ENCODE assay signal across 7 cellular contexts in the genomic region with DNA sequence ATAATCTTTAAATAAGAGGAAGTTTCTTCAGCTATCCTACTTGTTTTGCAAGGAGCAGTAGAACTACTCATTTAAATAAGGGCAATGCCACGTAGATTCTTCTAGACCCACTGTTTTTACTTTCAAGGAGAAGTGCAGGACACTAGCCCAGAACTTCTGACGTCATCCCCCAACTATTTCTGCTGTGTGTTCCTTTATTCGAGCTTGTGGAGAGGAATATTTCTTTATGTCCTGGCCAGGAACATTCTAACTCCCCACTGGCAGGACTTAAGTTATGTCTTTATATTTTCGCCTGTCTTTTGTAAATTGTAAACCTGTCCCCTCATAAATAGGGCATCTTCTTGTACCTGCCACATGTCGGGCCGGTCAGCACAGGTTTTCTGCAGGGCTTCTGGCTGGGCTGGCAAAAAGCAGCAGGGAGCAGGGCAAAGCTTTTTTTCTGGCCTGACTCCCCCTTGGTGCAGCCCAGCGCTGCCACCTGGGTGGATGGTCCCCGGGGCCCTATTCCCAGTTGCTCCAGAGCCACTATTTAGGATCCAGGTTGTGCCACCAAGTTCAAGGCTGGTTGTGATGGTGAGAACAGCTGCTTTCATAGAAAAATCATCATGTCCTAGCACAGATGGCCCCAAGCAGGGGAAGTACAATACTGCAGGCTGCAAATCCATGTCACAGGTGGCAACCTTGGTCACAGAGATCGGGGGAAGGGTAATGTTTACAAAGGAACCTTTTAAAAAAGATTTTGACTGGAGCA. TPM values are rescaled to one million over a fixed set of nuclear protein-coding genes. Genes with fewer than 3 reads are reported as not detected.
DNase-seq lines count a peak whose midpoint lies in the region; ATAC-seq and TF ChIP-seq lines count a peak whose summit lies in the region.

No MANE protein-coding gene starts in this region.

- WGBS in body of pancreas, 2 donors, result 1% methylated on average over 8 to 9 of the region's 9 CpGs
- 1 to 3% methylated on average over 9 of the region's 9 CpGs for WGBS in sigmoid colon, 2 donors

- POLR2A ChIA-PET in GM10248 (lab: Yijun Ruan, JAX) (no interaction called here), PC-9 (lab: Charles Lee; ENCODE audit: unreplicated experiment) (interaction anchor here (0.6 to 1.0 kb wide), 8 partner anchors 16 to 114 kb away, joined by 3 to 6 read pairs (median 4); no protein-coding TSS in a partner anchor)

- no peak for TF ChIP-seq CTCF in GM10248 (IDR thresholded peaks at IDR 0.05; ENCODE audit: control extremely low read depth, extremely low read depth, low read depth, missing control alignments)
- no peak for TF ChIP-seq CTCF in PC-9 (conservative IDR thresholded peaks at IDR 0.05)
- TF ChIP-seq CTCF in body of pancreas (IDR thresholded peaks at IDR 0.05), result no peak
- TF ChIP-seq CTCF in sigmoid colon (IDR thresholded peaks at IDR 0.05), result no peak

- H3K36me3 ChIP-seq in PC-9 (ENCODE audit: low read depth), result peaks cover 51% of the 10 kb centered on the region
- H3K36me3 ChIP-seq in body of pancreas (replicated peaks in 1 of 2; ENCODE audit: insufficient read depth in 1 of 2, low read depth in 2 of 2), result no peaks in the 10 kb centered on the region
- no peaks in the 10 kb centered on the region for H3K36me3 ChIP-seq in iPS-20b (ENCODE audit: insufficient read depth, low read depth, low read length)
- no peaks in the 10 kb centered on the region for H3K36me3 ChIP-seq in sigmoid colon

- peak; percentile 21 to 72 (median 71) for TF ChIP-seq POLR2A in body of pancreas (IDR thresholded peaks at IDR 0.05)
- no peak for TF ChIP-seq POLR2A in sigmoid colon (IDR thresholded peaks at IDR 0.05)

- no TSS peak for BruUV-seq in PC-9 (replicated peaks; lab: Mats Ljungman, UMichigan)

- intact Hi-C loops in PC-9 (cut with micrococcal nuclease; ENCODE audit: unreplicated experiment) (loop anchor here (1.0 to 10.0 kb wide), 6 partner anchors 33 to 341 kb away; no protein-coding TSS in a partner anchor), body of pancreas (cut with DNase I) (no loop called here), sigmoid colon (cut with DNase I) (loop anchor here (2.0 to 10.0 kb wide), 4 partner anchors 58 to 208 kb away; a partner anchor contains a TSS)

- no peak overlapping the region for H2AFZ ChIP-seq in PC-9

- CTCF ChIA-PET in GM10248 (lab: Yijun Ruan, JAX), result interaction anchor here (0.7 to 4.8 kb wide), 16 partner anchors 9 to 782 kb away, joined by 3 to 39 read pairs (median 6); no protein-coding TSS in a partner anchor
- CTCF ChIA-PET in PC-9 (lab: Charles Lee), result interaction anchor here (2.4 kb wide), 1 partner anchor 114 kb away, joined by 12 read pairs; no protein-coding TSS in a partner anchor

- no peaks in the 10 kb centered on the region for H3K9me3 ChIP-seq in PC-9 (ENCODE audit: insufficient read depth, low read depth)
- no peaks in the 10 kb centered on the region for H3K9me3 ChIP-seq in body of pancreas
- H3K9me3 ChIP-seq in iPS-20b (ENCODE audit: insufficient read depth, low read depth, low read length), result no peaks in the 10 kb centered on the region
- no peaks in the 10 kb centered on the region for H3K9me3 ChIP-seq in sigmoid colon

- H4K20me1 ChIP-seq in PC-9 (ENCODE audit: insufficient read depth), result peaks cover 33% of the 10 kb centered on the region

- H3K27ac ChIP-seq in PC-9 (peak overlapping the region; percentile 85), body of pancreas (peak overlapping the region; percentile 93 to 99 (median 96)), iPS-20b (ENCODE audit: low read length) (no peak overlapping the region), sigmoid colon (peak overlapping the region; percentile 88 to 94 (median 92))

- H3K27me3 ChIP-seq in PC-9 (ENCODE audit: insufficient read depth, low read depth) (no peaks in the 10 kb centered on the region), body of pancreas (no peaks in the 10 kb centered on the region), iPS-20b (ENCODE audit: insufficient read depth, low read length) (peaks cover 95% of the 10 kb centered on the region), sigmoid colon (no peaks in the 10 kb centered on the region)

- H3K79me2 ChIP-seq in PC-9 (ENCODE audit: low read depth), result peaks cover 74% of the 10 kb centered on the region

- DNase-seq in GM10248 (ENCODE audit: extremely low spot score), result peak; percentile 23
- peak; percentile 50 to 87 for DNase-seq in PC-9
- peak; percentile 63 to 87 (median 72) for DNase-seq in body of pancreas
- DNase-seq in sigmoid colon, result peak; percentile 88

- H3K4me1 ChIP-seq in PC-9 (replicated peaks; ENCODE audit: insufficient read depth) (peaks cover 59% of the 10 kb centered on the region), body of pancreas (peaks cover 44% of the 10 kb centered on the region), iPS-20b (ENCODE audit: insufficient read depth, low read length) (peaks cover 28% of the 10 kb centered on the region), sigmoid colon (peaks cover 0 to 50% (median 41%) of the 10 kb centered on the region in 4 donors)

- peak overlapping the region; percentile 44; the same call in 1 of the 2 replicates for H3K9ac ChIP-seq in iPS-20b (ENCODE audit: low read depth, low read length)

- peaks cover 49% of the 10 kb centered on the region for H3F3A ChIP-seq in PC-9 (ENCODE audit: insufficient read depth, low read depth)

- H3K4me3 ChIP-seq in PC-9, result peak overlapping the region; percentile 81
- H3K4me3 ChIP-seq in body of pancreas, result peak overlapping the region; percentile 12 to 44
- peak overlapping the region; percentile 64 for H3K4me3 ChIP-seq in iPS-20b (ENCODE audit: low read length)
- peak overlapping the region; percentile 59 to 62 (median 61) for H3K4me3 ChIP-seq in sigmoid colon

- peak in 3 of 4 donors; percentile 89 to 97 (median 94) for TF ChIP-seq EP300 in sigmoid colon (IDR thresholded peaks at IDR 0.05)

- no peaks in the 10 kb centered on the region for H3K9me2 ChIP-seq in PC-9 (ENCODE audit: insufficient read depth)

- ATAC-seq in HG03432 (IDR thresholded peaks at IDR 0.05; ENCODE audit: unreplicated experiment) (peak; percentile 14), body of pancreas (peak; percentile 63), HG03039 (IDR thresholded peaks at IDR 0.05; ENCODE audit: unreplicated experiment) (no peak)

- peak overlapping the region; percentile 95 for H3K4me2 ChIP-seq in PC-9

RNA-seq across cellular contexts. Expression of a gene that starts 1.8 kb away (rescaled TPM):
- total RNA-seq in PC-9 (2021) (57.7 and 91.3 TPM in 2 replicates), body of pancreas (10 to 100 TPM; 47.5 to 50.8 TPM), sigmoid colon (100 to 1,000 TPM in 1 of 4 donors, 10 to 100 TPM in 3; 84.7 to 110 (median 95.1) TPM)
- 10 to 100 TPM; 11.8 to 16.2 (median 14.8) TPM for polyA plus RNA-seq in sigmoid colon

Comparison
In these comparisons a context has a peak if more than half of its experiments do, and no peak if none do; other contexts are left out.
1. DNase-seq: peak in every context shown above with its lines; median percentile 88 in sigmoid colon; 72 in body of pancreas; 68 in PC-9; 23 in GM10248.
2. H3K4me3 ChIP-seq: peak in every context shown above with its lines; median percentile 81 in PC-9; 64 in iPS-20b; 61 in sigmoid colon; 28 in body of pancreas.
3. POLR2A ChIP-seq: peak in body of pancreas (3 of 3); none in sigmoid colon (0 of 2).